32 cellular contexts compared by ENCODE assay signal in genomic region chr2:164281896-164282295, GRCh38.
"Had no signal": no experiment of that assay in that cellular context is flagged by ENCODE, and none has a peak within 500 bp of the region (broad histone marks: within the 10 kb centered on the region; RNA-seq: fewer than 3 reads in every experiment).

No MANE protein-coding gene starts in this region.

- H3K4me3 ChIP-seq: coronary artery, dorsolateral prefrontal cortex, gastrocnemius medialis, heart left ventricle had no signal

- H3K9me3 Mint-ChIP-seq: activated T-cell treated with anti-CD3 and anti-CD28 coated beads, Interleukin-2, amount 50 U/mL, for 4 hours; endodermal cell had no signal

- H3K27ac Mint-ChIP-seq: activated B cell treated with CpG ODN at 0.5 μM for 24 hours; activated CD8-positive, alpha-beta T cell treated with anti-CD3 and anti-CD28 coated beads for 36 hours; activated naive CD8-positive, alpha-beta T cell; activated T-helper 17 cell treated with anti-CD3 and anti-CD28 coated beads, Interleukin-2, amount 50 U/mL, for 72 hours; dendritic cell treated with granulocyte-macrophage colony-stimulating factor and Interleukin-4, amounts not matched to agents 40 ng/mL and 50 ng/mL, for 4 days; endodermal cell; T-helper 17 cell; T-helper 2 cell treated with Interferon-gamma antibody and Interleukin-4, amounts not matched to agents 5 μg/mL and 100 μg/mL, for 36 hours had no signal

- H3K27ac ChIP-seq: brain microvascular endothelial cell, coronary artery, dorsolateral prefrontal cortex, foreskin keratinocyte, gastrocnemius medialis, heart left ventricle, WERI-Rb-1 had no signal

- ATAC-seq: activated CD4-positive, CD25-positive, alpha-beta regulatory T cell treated with anti-CD3 and anti-CD28 coated beads, Interleukin-2, amount 50 U/mL, for 24 hours; activated CD8-positive, alpha-beta T cell treated with anti-CD3 and anti-CD28 coated beads for 36 hours; activated T-cell treated with anti-CD3 and anti-CD28 coated beads, Interleukin-2, amount 50 U/mL, for 4 hours; activated T-helper 17 cell treated with anti-CD3 and anti-CD28 coated beads, Interleukin-2, amount 50 U/mL, for 72 hours; esophagus mucosa; foreskin keratinocyte; gastrocnemius medialis; heart left ventricle; T-helper 17 cell had no signal

- H3K4me1 Mint-ChIP-seq: activated B cell treated with CpG ODN at 0.5 μM for 24 hours; activated T-helper 17 cell treated with anti-CD3 and anti-CD28 coated beads, Interleukin-2, amount 50 U/mL, for 72 hours; central memory CD8-positive, alpha-beta T cell; endodermal cell; T-helper 17 cell had no signal

- H3K4me3 Mint-ChIP-seq: activated B cell treated with CpG ODN at 0.5 μM for 24 hours; activated CD8-positive, alpha-beta T cell treated with anti-CD3 and anti-CD28 coated beads for 36 hours; activated naive CD8-positive, alpha-beta T cell; activated T-cell treated with anti-CD3 and anti-CD28 coated beads, Interleukin-2, amount 50 U/mL, for 4 hours; activated T-helper 17 cell treated with anti-CD3 and anti-CD28 coated beads, Interleukin-2, amount 50 U/mL, for 72 hours; central memory CD8-positive, alpha-beta T cell; dendritic cell treated with granulocyte-macrophage colony-stimulating factor and Interleukin-4, amounts not matched to agents 40 ng/mL and 50 ng/mL, for 4 days; endodermal cell; T-helper 17 cell; T-helper 2 cell treated with Interferon-gamma antibody and Interleukin-4, amounts not matched to agents 5 μg/mL and 100 μg/mL, for 36 hours had no signal

- H3K36me3 Mint-ChIP-seq: activated naive CD8-positive, alpha-beta T cell had no signal

- H3K9me3 ChIP-seq: gastrocnemius medialis had no signal

- DNase-seq: activated B cell treated with CpG ODN at 0.5 μM for 24 hours; activated CD4-positive, alpha-beta T cell treated with anti-CD3 and anti-CD28 coated beads for 48 hours; activated CD4-positive, alpha-beta T cell treated with anti-CD3 and anti-CD28 coated beads, Interleukin-2, amount 50 U/mL, for 1 hour; activated CD4-positive, alpha-beta T cell treated with anti-CD3 and anti-CD28 coated beads, Interleukin-2, amount 50 U/mL, for 48 hours; activated CD8-positive, alpha-beta memory T cell treated with anti-CD3 and anti-CD28 coated beads for 24 hours; activated CD8-positive, alpha-beta T cell treated with anti-CD3 and anti-CD28 coated beads for 36 hours; activated effector memory CD4-positive, alpha-beta T cell treated with Interleukin-2 at 50 U/mL for 16 hours; activated gamma-delta T cell treated with Interleukin-2 at 50 U/mL for 16 hours; activated naive CD4-positive, alpha-beta T cell treated with anti-CD3 and anti-CD28 coated beads, Interleukin-2, amount 50 U/mL, for 16 hours; activated naive CD4-positive, alpha-beta T cell treated with Interleukin-2 at 50 U/mL for 16 hours; activated T-cell treated with anti-CD3 and anti-CD28 coated beads, Interleukin-2, amount 50 U/mL, for 4 hours; amniotic stem cell; anterior cingulate cortex; brain microvascular endothelial cell; dorsolateral prefrontal cortex; effector memory CD4-positive, alpha-beta T cell; endodermal cell; foreskin keratinocyte; gastrocnemius medialis; glutamatergic neuron; heart left ventricle; T-helper 17 cell; T1000; WERI-Rb-1 had no signal

- H3K36me3 ChIP-seq: brain microvascular endothelial cell, gastrocnemius medialis, heart left ventricle, WERI-Rb-1 had no signal

- H3K27me3 ChIP-seq: brain microvascular endothelial cell, dorsolateral prefrontal cortex, foreskin keratinocyte, gastrocnemius medialis, heart left ventricle had no signal

- H3K27me3 Mint-ChIP-seq: activated B cell treated with CpG ODN at 0.5 μM for 24 hours; activated CD8-positive, alpha-beta T cell treated with anti-CD3 and anti-CD28 coated beads for 36 hours; activated naive CD8-positive, alpha-beta T cell; activated T-helper 17 cell treated with anti-CD3 and anti-CD28 coated beads, Interleukin-2, amount 50 U/mL, for 72 hours; central memory CD8-positive, alpha-beta T cell; dendritic cell treated with granulocyte-macrophage colony-stimulating factor and Interleukin-4, amounts not matched to agents 40 ng/mL and 50 ng/mL, for 4 days; T-helper 17 cell had no signal

- H3K4me1 ChIP-seq: foreskin keratinocyte, gastrocnemius medialis, heart left ventricle had no signal
